8 cellular contexts compared by ENCODE assay signal in the genomic region with DNA sequence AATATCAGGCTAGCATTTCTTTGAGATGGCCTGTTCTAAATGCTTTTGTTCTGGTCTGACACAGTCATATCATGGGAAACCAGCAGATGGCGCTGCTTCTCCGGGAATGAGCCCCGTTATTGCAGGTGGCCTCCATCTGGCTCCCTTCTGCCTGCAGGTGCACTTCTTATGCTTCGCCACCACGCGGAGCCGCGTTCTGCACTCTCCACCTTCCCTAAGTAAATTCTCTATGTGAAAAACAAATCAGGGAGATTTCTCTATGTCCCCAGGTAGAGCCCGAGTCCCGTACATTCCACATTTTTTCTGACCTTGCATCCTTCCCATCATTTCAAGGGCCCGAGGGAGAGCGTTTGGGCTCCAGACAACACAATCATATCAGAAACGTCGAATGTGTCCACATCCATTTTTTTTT. TPM values are rescaled to one million over a fixed set of nuclear protein-coding genes. Genes with fewer than 3 reads are reported as not detected.
DNase-seq lines count a peak whose midpoint lies in the region; ATAC-seq and TF ChIP-seq lines count a peak whose summit lies in the region.

No MANE protein-coding gene starts in this region.

- no peaks in the 10 kb centered on the region for H3K4me1 ChIP-seq in endodermal cell (ENCODE audit: control insufficient read depth, insufficient read depth, low read length)

- H3K9me3 Mint-ChIP-seq in endodermal cell = no peaks in the 10 kb centered on the region

- H3K27me3 ChIP-seq in endodermal cell (ENCODE audit: control insufficient read depth, insufficient read depth, low read length, poor library complexity, severe bottlenecking) = no peaks in the 10 kb centered on the region

- TF ChIP-seq CTCF in endodermal cell (conservative IDR thresholded peaks at IDR 0.05) = peak; percentile 99

- no peaks in the 10 kb centered on the region for H3K36me3 ChIP-seq in endodermal cell (ENCODE audit: control insufficient read depth, insufficient read depth, low read length)

- DNase-seq in D341Med (ENCODE audit: low spot score) (peak; percentile 91), HT1080 (ENCODE audit: low read depth) (peak; percentile 80), NOMO-1 (lab: John Stamatoyannopoulos, UW; ENCODE audit: unreplicated experiment in 2 of 2) (peak; percentile 60 to 73), endodermal cell (peak; percentile 98), midbrain (lab: John Stamatoyannopoulos, UW) (peak; percentile 79)
- DNase-seq in activated CD8-positive, alpha-beta memory T cell treated with anti-CD3 and anti-CD28 coated beads for 1 hour (ENCODE audit: extremely low read depth in 1 of 2, low read depth in 1 of 2) = peak; percentile 51 to 75
- peak; percentile 76 for DNase-seq in stimulated activated CD8-positive, alpha-beta memory T cell treated with anti-CD3 and anti-CD28 coated beads, Interleukin-4, amount 100 ng/mL, for 24 hours (ENCODE audit: low read depth)

- no peak overlapping the region for H3K27ac ChIP-seq in endodermal cell (ENCODE audit: low read depth, low read length)

- no peak overlapping the region for H3K9ac ChIP-seq in endodermal cell (ENCODE audit: extremely low read depth, low read length, poor library complexity, severe bottlenecking)

- H3K27me3 Mint-ChIP-seq in endodermal cell (ENCODE audit: insufficient read depth) = peaks cover 11% of the 10 kb centered on the region

- no peaks in the 10 kb centered on the region for H3K36me3 Mint-ChIP-seq in endodermal cell (ENCODE audit: low read depth)

- H3K4me1 Mint-ChIP-seq in endodermal cell = peaks cover 3% of the 10 kb centered on the region

- no peak overlapping the region for H3K27ac Mint-ChIP-seq in endodermal cell

- H3K9me3 ChIP-seq in endodermal cell (ENCODE audit: control insufficient read depth, low read length) = no peaks in the 10 kb centered on the region

- H3K4me3 Mint-ChIP-seq in endodermal cell = no peak overlapping the region

- WGBS in endodermal cell (ENCODE audit: insufficient coverage in 1 of 2, insufficient read length in 1 of 2), 2 experiments = 17 to 19% methylated on average over 11 to 14 of the region's 14 CpGs

- peak; percentile 84 for ATAC-seq in GM21390 (IDR thresholded peaks at IDR 0.05; ENCODE audit: unreplicated experiment)

- H3K4me3 ChIP-seq in endodermal cell (ENCODE audit: low read length) = no peak overlapping the region

RNA-seq across cellular contexts. Expression of gene GLRX5, which starts 26.2 kb away (rescaled TPM):
- 112 and 114 TPM in 2 replicates for total RNA-seq in HT1080 (2014; rRNA removed; shearing (Covaris generic))
- polyA plus RNA-seq in HT1080 (2015; cell fraction: cytosol; rRNA removed) = 65.5 and 67.0 TPM in 2 replicates
- 14.3 and 14.4 TPM in 2 replicates for polyA plus RNA-seq in HT1080 (2015; cell fraction: nucleus; rRNA removed)
- total RNA-seq in endodermal cell = 10 to 100 TPM; 62.4 to 63.4 TPM
- polyA plus RNA-seq in endodermal cell (2013, experiment 1 of 2) = 73.3 TPM
- polyA plus RNA-seq in endodermal cell (2013, experiment 2 of 2) = 69.6 TPM

RNA-seq across cellular contexts. Expression of gene SYNE3, which starts 44.6 kb away (rescaled TPM):
- 2.3 and 2.4 TPM in 2 replicates for total RNA-seq in HT1080 (2014; rRNA removed; shearing (Covaris generic))
- polyA plus RNA-seq in HT1080 (2015; cell fraction: cytosol; rRNA removed) = 0.43 TPM in 2 replicates
- 4.0 and 5.1 TPM in 2 replicates for polyA plus RNA-seq in HT1080 (2015; cell fraction: nucleus; rRNA removed)
- 1 to 10 TPM; 1.0 to 5.2 TPM for total RNA-seq in endodermal cell
- 0.61 TPM for polyA plus RNA-seq in endodermal cell (2013, experiment 1 of 2)
- polyA plus RNA-seq in endodermal cell (2013, experiment 2 of 2) = 0.87 TPM
